9 cellular contexts compared by ENCODE assay signal in the genomic region with DNA sequence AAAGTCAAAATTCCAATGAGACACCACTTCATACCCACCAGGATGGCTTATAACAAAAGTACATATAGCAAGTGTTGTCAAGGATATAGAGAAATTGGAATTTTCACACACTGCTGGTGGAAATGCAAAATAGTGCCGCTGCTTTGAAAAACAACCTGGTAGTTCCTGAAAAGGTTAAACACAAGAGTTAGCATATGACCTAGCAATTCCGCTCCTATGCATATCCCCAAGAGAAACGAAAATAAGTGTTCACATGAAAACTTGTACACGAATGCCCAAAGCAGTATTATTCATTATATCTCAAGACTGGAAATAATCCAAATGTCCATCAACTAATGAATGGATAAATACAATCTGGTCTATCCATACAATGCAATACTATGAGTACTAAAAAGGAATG.
"Had no signal": no experiment of that assay in that cellular context is flagged by ENCODE, and none has a peak within 500 bp of the region (broad histone marks: within the 10 kb centered on the region; RNA-seq: fewer than 3 reads in every experiment).

No MANE protein-coding gene starts in this region.

- H3K4me1 Mint-ChIP-seq: GM23338, H9 had no signal

- DNase-seq: H9, HCEC 1CT, HFFc6, KBM-7 had no signal

- H3K27ac Mint-ChIP-seq: GM23338, H9, HFFc6 had no signal

- H3K4me2 ChIP-seq: GM23338, KMS-11 had no signal

- H3K9ac ChIP-seq: KMS-11 had no signal

- H3K4me3 Mint-ChIP-seq: GM23338, H9, HFFc6 had no signal

- ATAC-seq: GM23338, HepG2 had no signal

- H3K27me3 Mint-ChIP-seq: IgD-negative memory B cell had no signal

- H3K27ac ChIP-seq: HL-60, KMS-11 had no signal

- H3K4me3 ChIP-seq: GM23338 had no signal

- H2AFZ ChIP-seq: GM23338 had no signal
